In the genomic region with DNA sequence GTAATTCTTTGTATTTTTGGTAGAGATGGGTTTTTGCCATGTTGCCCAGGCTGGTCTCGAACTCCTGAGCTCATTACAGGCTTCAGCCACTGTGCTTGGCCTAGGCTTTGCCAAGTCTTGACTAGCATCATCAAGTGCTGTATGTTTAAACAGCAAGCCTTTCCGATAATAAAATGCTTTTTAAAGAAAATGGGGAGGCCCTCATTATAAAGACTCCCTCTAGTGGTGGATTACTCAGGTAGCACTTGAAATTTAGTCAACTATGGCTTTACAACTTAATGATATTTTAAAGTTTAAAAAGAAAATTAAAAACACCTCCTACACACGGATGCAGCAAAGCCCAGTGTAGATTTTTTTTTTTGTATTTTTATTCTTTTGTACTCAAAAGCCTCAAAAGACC, we compare ENCODE assay signal across 9 cellular contexts.
DNase-seq lines count a peak whose midpoint lies in the region; ATAC-seq and TF ChIP-seq lines count a peak whose summit lies in the region.
"Had no signal": no experiment of that assay in that cellular context is flagged by ENCODE, and none has a peak within 500 bp of the region (broad histone marks: within the 10 kb centered on the region; RNA-seq: fewer than 3 reads in every experiment).

No MANE protein-coding gene starts in this region.

- WGBS in mesendoderm (ENCODE audit: extremely low coverage, insufficient coverage, low lambda C conversion rate): no CpG with 5 or more reads among the region's 3 CpGs

- no peak overlapping the region for H3K9ac ChIP-seq in KMS-11
- H3K9ac ChIP-seq in mesendoderm (ENCODE audit: low read length): no peak overlapping the region

- no peak for ATAC-seq in HG02981 (IDR thresholded peaks at IDR 0.05; ENCODE audit: unreplicated experiment)

- no peak overlapping the region for H3K4me2 ChIP-seq in KMS-11
- H3K4me2 ChIP-seq in mesendoderm (ENCODE audit: low read length): no peak overlapping the region

- H3K56ac ChIP-seq in mesendoderm (ENCODE audit: low read length): no peak overlapping the region

- TF ChIP-seq CTCF in KMS-11 (conservative IDR thresholded peaks at IDR 0.05; ENCODE audit: low read depth, low read length): peak; percentile 84
- peak; percentile 54 for TF ChIP-seq CTCF in astrocyte of the cerebellum (IDR thresholded peaks at IDR 0.05; ENCODE audit: low read depth, low read length, missing control alignments)

- H2AK5ac ChIP-seq in mesendoderm (ENCODE audit: low read length): no peak overlapping the region

- H4K8ac ChIP-seq in mesendoderm (ENCODE audit: low read depth, low read length): no peak overlapping the region

- DNase-seq in DMS53 treated with DMSO at 0.1 percent for 48 hours (lab: John Stamatoyannopoulos, UW; ENCODE audit: unreplicated experiment) (peak; percentile 2), astrocyte of the cerebellum (ENCODE audit: low read depth) (no peak), mesendoderm (peak; percentile 39), NCI-H748 treated with DMSO at 0.1 percent for 48 hours (lab: John Stamatoyannopoulos, UW) (no peak), ecto neural progenitor cell (ENCODE audit: low spot score) (no peak)
- no peak for DNase-seq in stimulated activated CD4-positive, alpha-beta T cell treated with anti-CD3 and anti-CD28 coated beads, Interleukin-12 subunit alpha, Interleukin-12 subunit beta, amount 100 ng/mL, for 4 hours
- DNase-seq: activated naive CD8-positive, alpha-beta T cell treated with anti-CD3 and anti-CD28 coated beads, Interleukin-2, amount 10 ng/mL, durations not matched to agents 7 days and 5 days had no signal

- no peaks in the 10 kb centered on the region for H3K27me3 ChIP-seq in KMS-11 (ENCODE audit: insufficient read depth, low read depth)
- no peaks in the 10 kb centered on the region for H3K27me3 ChIP-seq in mesendoderm (ENCODE audit: insufficient read depth, low read length, poor library complexity)

- H3K4me3 ChIP-seq in KMS-11 (IDR thresholded peaks at IDR 0.05; ENCODE audit: insufficient read depth, low read depth, low read length) (no peak overlapping the region), astrocyte of the cerebellum (ENCODE audit: low read depth, low read length) (no peak overlapping the region), mesendoderm (ENCODE audit: low read length) (no peak overlapping the region)

- in situ Hi-C loops in astrocyte of the cerebellum (cut with HindIII; ENCODE audit: low sequenced_read_pairs): no loop called here

- H2AFZ ChIP-seq in KMS-11 (ENCODE audit: low read depth): no peak overlapping the region

- no peak overlapping the region for H2BK120ac ChIP-seq in mesendoderm (ENCODE audit: low read depth, low read length)

- no peaks in the 10 kb centered on the region for H3K79me1 ChIP-seq in mesendoderm (ENCODE audit: low read length)

- no peak overlapping the region for H3K23ac ChIP-seq in mesendoderm (ENCODE audit: low read length)

- H3K4me1 ChIP-seq in KMS-11 (ENCODE audit: low read depth, poor library complexity, severe bottlenecking) (no peaks in the 10 kb centered on the region), mesendoderm (ENCODE audit: control insufficient read depth, low read depth, low read length) (no peaks in the 10 kb centered on the region)

- no peak overlapping the region for H4K5ac ChIP-seq in mesendoderm (ENCODE audit: low read length)

- H2BK15ac ChIP-seq in mesendoderm (replicated peaks; ENCODE audit: low read depth): no peak overlapping the region

- no peak overlapping the region for H3K4ac ChIP-seq in mesendoderm (ENCODE audit: low read depth, low read length)

- H3K79me2 ChIP-seq in KMS-11 (ENCODE audit: insufficient read depth, low read depth) (no peaks in the 10 kb centered on the region), mesendoderm (ENCODE audit: control insufficient read depth, insufficient read depth, low read length) (no peaks in the 10 kb centered on the region)

- no peak overlapping the region for H3K18ac ChIP-seq in mesendoderm (ENCODE audit: low read length)

- no peak overlapping the region for H2BK5ac ChIP-seq in mesendoderm (ENCODE audit: low read length)

- H4K20me1 ChIP-seq in KMS-11 (ENCODE audit: insufficient read depth): no peaks in the 10 kb centered on the region

- no peaks in the 10 kb centered on the region for H3K36me3 ChIP-seq in KMS-11 (ENCODE audit: insufficient read depth)
- H3K36me3 ChIP-seq in mesendoderm (ENCODE audit: control insufficient read depth, insufficient read depth, low read length): no peaks in the 10 kb centered on the region

- H3K27ac ChIP-seq in KMS-11 (no peak overlapping the region), mesendoderm (ENCODE audit: low read depth, low read length) (no peak overlapping the region)

Comparison
In these comparisons a context has a peak if more than half of its experiments do, and no peak if none do; other contexts are left out.
1. DNase-seq: peak in DMS53 treated with DMSO at 0.1 percent for 48 hours (single experiment) and mesendoderm (single experiment); none in astrocyte of the cerebellum (single experiment), stimulated activated CD4-positive, alpha-beta T cell treated with anti-CD3 and anti-CD28 coated beads, Interleukin-12 subunit alpha, Interleukin-12 subunit beta, amount 100 ng/mL, for 4 hours (single experiment), NCI-H748 treated with DMSO at 0.1 percent for 48 hours (single experiment) and ecto neural progenitor cell (single experiment).